Comparison of ENCODE assay signal across 2 cellular contexts in the genomic region with DNA sequence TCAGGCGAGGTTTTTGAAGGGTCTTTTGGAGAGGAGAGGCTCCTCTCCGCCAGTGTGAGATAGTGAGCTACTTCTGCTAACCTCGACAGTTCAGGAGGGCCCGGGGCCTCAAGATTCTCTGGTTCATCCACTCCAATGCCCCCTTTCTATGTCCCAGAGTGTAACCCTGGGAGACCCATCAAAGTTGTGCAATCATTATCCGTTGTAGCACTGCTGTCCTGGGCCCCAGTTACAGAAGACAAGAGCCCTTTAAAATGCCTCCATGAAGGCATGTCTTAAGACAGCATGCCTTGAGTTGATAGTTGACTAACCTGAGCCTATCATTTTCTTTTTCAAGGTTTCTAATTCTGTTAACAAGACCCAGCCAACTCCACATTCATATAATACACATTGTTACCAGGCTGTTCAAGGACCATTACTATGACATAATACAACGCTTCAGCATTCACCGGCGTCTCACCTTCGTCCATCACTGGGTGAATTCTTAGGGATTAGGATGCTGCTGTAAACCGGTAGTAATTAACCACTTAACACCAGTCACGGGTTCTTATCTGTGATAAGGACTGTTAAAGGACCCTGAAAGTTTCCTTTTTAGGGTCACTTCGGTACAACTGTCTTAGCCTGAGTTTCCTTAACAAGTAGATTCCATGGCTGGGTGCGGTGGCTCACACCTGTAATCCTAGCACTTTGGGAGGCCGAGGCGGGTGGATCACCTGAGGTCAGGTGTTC.
TF ChIP-seq lines count a peak whose summit lies in the region.

No MANE protein-coding gene starts in this region.

TF ChIP-seq in A549, 52 proteins besides CTCF, POLR2A, EP300 and RAD21:
- TF ChIP-seq HDAC2 (IDR thresholded peaks at IDR 0.05) (no peak), PHF8 (IDR thresholded peaks at IDR 0.05; ENCODE audit: borderline replicate concordance, low read depth) (no peak), RCOR1 (IDR thresholded peaks at IDR 0.05; ENCODE audit: low read depth, low read length) (no peak), CEBPB (IDR thresholded peaks at IDR 0.05) (0 out of 4 replicates have a peak, but pooled peaks of 1 of the 2 experiments have one; percentile 24)
- TF ChIP-seq, protein P1, sequence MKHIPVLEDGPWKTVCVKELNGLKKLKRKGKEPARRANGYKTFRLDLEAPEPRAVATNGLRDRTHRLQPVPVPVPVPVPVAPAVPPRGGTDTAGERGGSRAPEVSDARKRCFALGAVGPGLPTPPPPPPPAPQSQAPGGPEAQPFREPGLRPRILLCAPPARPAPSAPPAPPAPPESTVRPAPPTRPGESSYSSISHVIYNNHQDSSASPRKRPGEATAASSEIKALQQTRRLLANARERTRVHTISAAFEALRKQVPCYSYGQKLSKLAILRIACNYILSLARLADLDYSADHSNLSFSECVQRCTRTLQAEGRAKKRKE (CRISPR knock-in tag; IDR thresholded peaks at IDR 0.05; ENCODE audit: low read depth) = no peak

TF ChIP-seq in endothelial cell of umbilical vein, 7 proteins besides CTCF, POLR2A, EP300 and RAD21:
- TF ChIP-seq POLR2AphosphoS5 (IDR thresholded peaks at IDR 0.05; ENCODE audit: insufficient read depth, low read depth, low read length) (no peak), MYC (IDR thresholded peaks at IDR 0.05; ENCODE audit: low read depth, low read length) (no peak), GATA2 (IDR thresholded peaks at IDR 0.05; ENCODE audit: insufficient read depth, insufficient read length, low read depth, low read length) (no peak), JUN (IDR thresholded peaks at IDR 0.05; ENCODE audit: borderline replicate concordance, insufficient read depth, insufficient read length, low read depth) (no peak), EZH2 (IDR thresholded peaks at IDR 0.05; ENCODE audit: borderline replicate concordance, low read depth, low read length, severe bottlenecking) (no peak), FOS (IDR thresholded peaks at IDR 0.05; ENCODE audit: borderline replicate concordance, insufficient read depth, low read length) (no peak)
- TF ChIP-seq, protein P2, sequence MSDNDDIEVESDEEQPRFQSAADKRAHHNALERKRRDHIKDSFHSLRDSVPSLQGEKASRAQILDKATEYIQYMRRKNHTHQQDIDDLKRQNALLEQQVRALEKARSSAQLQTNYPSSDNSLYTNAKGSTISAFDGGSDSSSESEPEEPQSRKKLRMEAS (IDR thresholded peaks at IDR 0.05; ENCODE audit: insufficient read depth, insufficient read length) = no peak
